In the genomic region with DNA sequence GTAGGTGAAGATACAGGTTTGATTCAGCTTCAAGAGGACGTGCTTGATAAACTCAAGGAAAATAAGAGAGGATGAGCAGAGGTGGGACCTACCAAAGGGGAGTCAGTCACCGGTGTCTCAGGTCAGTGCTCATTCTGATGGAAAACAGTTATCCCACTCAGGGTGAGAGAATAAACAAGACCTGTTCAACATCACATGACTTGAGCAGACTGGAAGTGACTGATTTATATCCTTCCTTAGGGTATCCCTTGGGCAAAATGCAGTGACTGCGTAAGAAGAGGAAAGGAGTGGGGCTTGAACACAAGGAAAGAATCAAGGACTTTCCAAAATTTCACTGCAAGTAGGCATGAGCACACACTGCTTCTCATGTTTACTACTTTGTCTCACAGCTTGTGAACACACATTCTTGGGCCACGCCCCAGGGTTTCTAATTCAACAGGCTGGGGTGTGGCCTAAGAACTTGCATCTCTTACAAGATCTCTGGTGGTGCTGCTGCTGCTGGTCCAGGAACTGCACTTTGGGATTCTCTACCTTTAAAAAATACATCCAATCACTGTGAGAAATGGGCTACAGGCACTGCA, we compare ENCODE assay signal across 1 cellular context.
TF ChIP-seq lines count a peak whose summit lies in the region.

No MANE protein-coding gene starts in this region.

TF ChIP-seq in A549, 52 proteins besides CTCF, POLR2A, EP300 and RAD21:
- TF ChIP-seq KDM1A (IDR thresholded peaks at IDR 0.05; ENCODE audit: low read depth) (no peak), POLR2AphosphoS2 (conservative IDR thresholded peaks at IDR 0.05; ENCODE audit: low read length) (no peak), HOXA7 (CRISPR knock-in tag; IDR thresholded peaks at IDR 0.05) (no peak), ZSCAN20 (CRISPR knock-in tag; IDR thresholded peaks at IDR 0.05) (no peak), RNF2 (IDR thresholded peaks at IDR 0.05; ENCODE audit: borderline replicate concordance, low read depth) (no peak), NFE2L2 (conservative IDR thresholded peaks at IDR 0.05; ENCODE audit: low read length) (no peak), FOSL2 (IDR thresholded peaks at IDR 0.05) (no peak), FOSL2 (CRISPR knock-in tag; IDR thresholded peaks at IDR 0.05) (no peak), PHF8 (IDR thresholded peaks at IDR 0.05; ENCODE audit: borderline replicate concordance, low read depth) (no peak), HOXB13 (CRISPR knock-in tag; IDR thresholded peaks at IDR 0.05; ENCODE audit: low read depth) (no peak), HEYL (CRISPR knock-in tag; IDR thresholded peaks at IDR 0.05) (no peak)
- TF ChIP-seq, protein P1, sequence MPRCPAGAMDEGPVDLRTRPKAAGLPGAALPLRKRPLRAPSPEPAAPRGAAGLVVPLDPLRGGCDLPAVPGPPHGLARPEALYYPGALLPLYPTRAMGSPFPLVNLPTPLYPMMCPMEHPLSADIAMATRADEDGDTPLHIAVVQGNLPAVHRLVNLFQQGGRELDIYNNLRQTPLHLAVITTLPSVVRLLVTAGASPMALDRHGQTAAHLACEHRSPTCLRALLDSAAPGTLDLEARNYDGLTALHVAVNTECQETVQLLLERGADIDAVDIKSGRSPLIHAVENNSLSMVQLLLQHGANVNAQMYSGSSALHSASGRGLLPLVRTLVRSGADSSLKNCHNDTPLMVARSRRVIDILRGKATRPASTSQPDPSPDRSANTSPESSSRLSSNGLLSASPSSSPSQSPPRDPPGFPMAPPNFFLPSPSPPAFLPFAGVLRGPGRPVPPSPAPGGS (IDR thresholded peaks at IDR 0.05): no peak
- TF ChIP-seq, protein P2, sequence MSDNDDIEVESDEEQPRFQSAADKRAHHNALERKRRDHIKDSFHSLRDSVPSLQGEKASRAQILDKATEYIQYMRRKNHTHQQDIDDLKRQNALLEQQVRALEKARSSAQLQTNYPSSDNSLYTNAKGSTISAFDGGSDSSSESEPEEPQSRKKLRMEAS (IDR thresholded peaks at IDR 0.05): no peak
- TF ChIP-seq, protein P3, sequence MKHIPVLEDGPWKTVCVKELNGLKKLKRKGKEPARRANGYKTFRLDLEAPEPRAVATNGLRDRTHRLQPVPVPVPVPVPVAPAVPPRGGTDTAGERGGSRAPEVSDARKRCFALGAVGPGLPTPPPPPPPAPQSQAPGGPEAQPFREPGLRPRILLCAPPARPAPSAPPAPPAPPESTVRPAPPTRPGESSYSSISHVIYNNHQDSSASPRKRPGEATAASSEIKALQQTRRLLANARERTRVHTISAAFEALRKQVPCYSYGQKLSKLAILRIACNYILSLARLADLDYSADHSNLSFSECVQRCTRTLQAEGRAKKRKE (CRISPR knock-in tag; IDR thresholded peaks at IDR 0.05; ENCODE audit: low read depth): no peak
